ENCODE assay signal across 1 cellular context in the genomic region with DNA sequence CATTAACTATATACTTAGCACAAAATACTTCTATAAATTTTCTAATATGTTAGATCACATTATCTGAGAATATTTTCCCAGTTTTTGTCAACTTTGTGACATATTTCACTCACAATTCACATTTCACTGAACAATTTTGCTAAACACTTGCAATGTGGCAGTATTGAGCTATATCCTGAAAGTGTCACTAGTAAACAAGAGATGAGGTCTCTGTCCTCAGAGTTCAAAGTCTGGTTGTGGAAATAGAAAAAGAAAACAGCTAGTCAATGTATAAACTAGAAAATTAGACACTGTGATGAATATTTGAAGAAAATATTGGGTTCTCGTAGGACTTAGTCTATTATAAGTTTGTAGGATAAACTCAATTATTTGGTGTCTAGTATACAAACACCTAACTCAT.
TF ChIP-seq lines count a peak whose summit lies in the region.

No MANE protein-coding gene starts in this region.

TF ChIP-seq in liver, 16 proteins besides CTCF, POLR2A, EP300 and RAD21 (continued from another document):
- TF ChIP-seq, protein P1, sequence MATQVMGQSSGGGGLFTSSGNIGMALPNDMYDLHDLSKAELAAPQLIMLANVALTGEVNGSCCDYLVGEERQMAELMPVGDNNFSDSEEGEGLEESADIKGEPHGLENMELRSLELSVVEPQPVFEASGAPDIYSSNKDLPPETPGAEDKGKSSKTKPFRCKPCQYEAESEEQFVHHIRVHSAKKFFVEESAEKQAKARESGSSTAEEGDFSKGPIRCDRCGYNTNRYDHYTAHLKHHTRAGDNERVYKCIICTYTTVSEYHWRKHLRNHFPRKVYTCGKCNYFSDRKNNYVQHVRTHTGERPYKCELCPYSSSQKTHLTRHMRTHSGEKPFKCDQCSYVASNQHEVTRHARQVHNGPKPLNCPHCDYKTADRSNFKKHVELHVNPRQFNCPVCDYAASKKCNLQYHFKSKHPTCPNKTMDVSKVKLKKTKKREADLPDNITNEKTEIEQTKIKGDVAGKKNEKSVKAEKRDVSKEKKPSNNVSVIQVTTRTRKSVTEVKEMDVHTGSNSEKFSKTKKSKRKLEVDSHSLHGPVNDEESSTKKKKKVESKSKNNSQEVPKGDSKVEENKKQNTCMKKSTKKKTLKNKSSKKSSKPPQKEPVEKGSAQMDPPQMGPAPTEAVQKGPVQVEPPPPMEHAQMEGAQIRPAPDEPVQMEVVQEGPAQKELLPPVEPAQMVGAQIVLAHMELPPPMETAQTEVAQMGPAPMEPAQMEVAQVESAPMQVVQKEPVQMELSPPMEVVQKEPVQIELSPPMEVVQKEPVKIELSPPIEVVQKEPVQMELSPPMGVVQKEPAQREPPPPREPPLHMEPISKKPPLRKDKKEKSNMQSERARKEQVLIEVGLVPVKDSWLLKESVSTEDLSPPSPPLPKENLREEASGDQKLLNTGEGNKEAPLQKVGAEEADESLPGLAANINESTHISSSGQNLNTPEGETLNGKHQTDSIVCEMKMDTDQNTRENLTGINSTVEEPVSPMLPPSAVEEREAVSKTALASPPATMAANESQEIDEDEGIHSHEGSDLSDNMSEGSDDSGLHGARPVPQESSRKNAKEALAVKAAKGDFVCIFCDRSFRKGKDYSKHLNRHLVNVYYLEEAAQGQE (IDR thresholded peaks at IDR 0.05), result peak; percentile 26
- TF ChIP-seq HNF4A (conservative IDR thresholded peaks at IDR 0.05) (peak; percentile 96 to 97), TAF1 (conservative IDR thresholded peaks at IDR 0.05) (peak; percentile 20)
- TF ChIP-seq, protein P2, sequence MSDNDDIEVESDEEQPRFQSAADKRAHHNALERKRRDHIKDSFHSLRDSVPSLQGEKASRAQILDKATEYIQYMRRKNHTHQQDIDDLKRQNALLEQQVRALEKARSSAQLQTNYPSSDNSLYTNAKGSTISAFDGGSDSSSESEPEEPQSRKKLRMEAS (IDR thresholded peaks at IDR 0.05), result no peak
